Comparison of ENCODE assay signal across 1 cellular context in genomic region chr19:43316591-43317319, GRCh38.
TF ChIP-seq lines count a peak whose summit lies in the region.

No MANE protein-coding gene starts in this region.

TF ChIP-seq in HepG2, 621 proteins besides CTCF, POLR2A, EP300 and RAD21:
- TF ChIP-seq STAG1 (CRISPR knock-in tag; IDR thresholded peaks at IDR 0.05): peak; percentile 64
- no peak for TF ChIP-seq ZNF564 (CRISPR knock-in tag; IDR thresholded peaks at IDR 0.05)
- TF ChIP-seq KDM2A (CRISPR knock-in tag; IDR thresholded peaks at IDR 0.05; ENCODE audit: borderline replicate concordance, low read depth): peak; percentile 24; the same call in 1 of the 2 replicates
- TF ChIP-seq RFX3 (CRISPR knock-in tag; IDR thresholded peaks at IDR 0.05): peak; percentile 30; the same call in 1 of the 2 replicates
- no peak for TF ChIP-seq ZNF816 (CRISPR knock-in tag; IDR thresholded peaks at IDR 0.05; ENCODE audit: borderline replicate concordance)
- no peak for TF ChIP-seq RBFOX2 (IDR thresholded peaks at IDR 0.05; ENCODE audit: low read depth, low read length)
- TF ChIP-seq XRCC5 (optimal IDR thresholded peaks at IDR 0.05; ENCODE audit: low read length): peak; percentile 67
- no peak for TF ChIP-seq ZNF33B (CRISPR knock-in tag; IDR thresholded peaks at IDR 0.05)
- TF ChIP-seq ZKSCAN5 (CRISPR knock-in tag; IDR thresholded peaks at IDR 0.05): no peak
- no peak for TF ChIP-seq FOXO4 (CRISPR knock-in tag; conservative IDR thresholded peaks at IDR 0.05)
- 0 out of 2 replicates have a peak, but pooled peaks have one; percentile 11 for TF ChIP-seq RFX5 (IDR thresholded peaks at IDR 0.05; ENCODE audit: low read depth, low read length)
- no peak for TF ChIP-seq ELF4 (CRISPR knock-in tag; IDR thresholded peaks at IDR 0.05; ENCODE audit: borderline replicate concordance)
- TF ChIP-seq ZSCAN20 (CRISPR knock-in tag; IDR thresholded peaks at IDR 0.05; ENCODE audit: borderline replicate concordance): no peak
- TF ChIP-seq SMC3 (IDR thresholded peaks at IDR 0.05; ENCODE audit: low read length): peak; percentile 55; the same call in 1 of the 2 replicates
- no peak for TF ChIP-seq WIZ (CRISPR knock-in tag; IDR thresholded peaks at IDR 0.05)
- no peak for TF ChIP-seq ZNF713 (CRISPR knock-in tag; IDR thresholded peaks at IDR 0.05)
- no peak for TF ChIP-seq ZNF629 (CRISPR knock-in tag; conservative IDR thresholded peaks at IDR 0.05)
- no peak for TF ChIP-seq NKX3-1 (CRISPR knock-in tag; IDR thresholded peaks at IDR 0.05)
- TF ChIP-seq RFX1 (IDR thresholded peaks at IDR 0.05): 0 out of 2 replicates have a peak, but pooled peaks have one; percentile 12
- no peak for TF ChIP-seq HMGXB3 (CRISPR knock-in tag; IDR thresholded peaks at IDR 0.05; ENCODE audit: borderline replicate concordance)
